8 cellular contexts compared by ENCODE assay signal in genomic region chr18:11981633-11982366, GRCh38. TPM values are rescaled to one million over a fixed set of nuclear protein-coding genes. Genes with fewer than 3 reads are reported as not detected.
DNase-seq lines count a peak whose midpoint lies in the region; ATAC-seq, FAIRE-seq and TF ChIP-seq lines count a peak whose summit lies in the region.

No MANE protein-coding gene starts in this region.

- H4K20me1 ChIP-seq in SU-DHL-6 (ENCODE audit: low read depth, low read length), result no peaks in the 10 kb centered on the region

- no peaks in the 10 kb centered on the region for H3K27me3 Mint-ChIP-seq in CD4-positive, alpha-beta T cell
- no peaks in the 10 kb centered on the region for H3K27me3 Mint-ChIP-seq in memory B cell

- CTCF ChIA-PET in CD4-positive, alpha-beta T cell (lab: Charles Lee), result interaction anchor here (0.5 to 0.6 kb wide), 2 partner anchors 13 to 111 kb away, joined by 3 read pairs; no protein-coding TSS in a partner anchor

- H3K27ac ChIP-seq in CD4-positive, alpha-beta T cell (ENCODE audit: low read depth, low read length), result no peak overlapping the region
- H3K27ac ChIP-seq in SU-DHL-6 (ENCODE audit: low read depth, low read length) (no peak overlapping the region), dorsolateral prefrontal cortex (peak overlapping the region in 39 of 59 donors; percentile 13 to 88 (median 56)), stomach smooth muscle (ENCODE audit: low read length) (peak overlapping the region; percentile 60)

- peak overlapping the region; percentile 52 for H3K4me3 ChIP-seq in SU-DHL-6 (ENCODE audit: insufficient read depth, low read length, poor library complexity, severe bottlenecking)
- peak overlapping the region; percentile 56 to 90 (median 74) for H3K4me3 ChIP-seq in dorsolateral prefrontal cortex
- H3K4me3 ChIP-seq in stomach smooth muscle (ENCODE audit: low read length in 2 of 2), result peak overlapping the region; percentile 48 to 79

- no peaks in the 10 kb centered on the region for H3K79me2 ChIP-seq in SU-DHL-6 (ENCODE audit: insufficient read depth, low read length)

- intact Hi-C loops in CD4-positive, alpha-beta T cell (cut with DNase I, micrococcal nuclease), result loop anchor here (1.0 to 5.0 kb wide), 5 partner anchors 34 to 1454 kb away; partner anchors contain the start of genes CHMP1B (in 2 of the 2), NAPG (in 2 of the 2), AFG3L2 (in 1 of the 2) and MPPE1 (in 1 of the 2)
- intact Hi-C loops in dorsolateral prefrontal cortex (cut with DNase I), result loop anchor here (5.0 kb wide), 2 partner anchors 34 to 129 kb away; partner anchors contain the start of gene CHMP1B (in 1 of the 2)

- no peak for FAIRE-seq in RCC 7860 (lab: Jason Lieb, UNC)

- peak overlapping the region; percentile 75 for H3K4me2 ChIP-seq in SU-DHL-6 (ENCODE audit: low read depth, low read length, poor library complexity, severe bottlenecking)

- no peak for TF ChIP-seq CTCF in CD4-positive, alpha-beta T cell (IDR thresholded peaks at IDR 0.05)
- TF ChIP-seq CTCF in SU-DHL-6 (IDR thresholded peaks at IDR 0.05; ENCODE audit: insufficient read depth, low read length, poor library complexity, severe bottlenecking), result no peak
- TF ChIP-seq CTCF in dorsolateral prefrontal cortex (IDR thresholded peaks at IDR 0.05 in 54 of 56, conservative IDR thresholded peaks at IDR 0.05 in 2 of 56; ENCODE audit: low read depth in 1 of 56, partially characterized antibody in 56 of 56), result peak in 2 of 56 donors; percentile 4 to 8

- peaks cover 3% of the 10 kb centered on the region for H3K36me3 Mint-ChIP-seq in CD4-positive, alpha-beta T cell (ENCODE audit: low read depth)
- H3K36me3 Mint-ChIP-seq in memory B cell, result no peaks in the 10 kb centered on the region

- POLR2A ChIA-PET in CD4-positive, alpha-beta T cell (lab: Charles Lee), result interaction anchor here (1.2 to 3.6 kb wide), 10 partner anchors 9 to 794 kb away, joined by 3 to 26 read pairs (median 6); partner anchors contain the start of genes AFG3L2, CEP76, CHMP1B and MPPE1

- peak overlapping the region; percentile 92 for H3K4me3 Mint-ChIP-seq in CD4-positive, alpha-beta T cell
- H3K4me3 Mint-ChIP-seq in memory B cell, result peak overlapping the region; percentile 95

- peak overlapping the region; percentile 59 for H3K9ac ChIP-seq in SU-DHL-6 (ENCODE audit: low read length)
- peak overlapping the region; percentile 53 to 64 for H3K9ac ChIP-seq in stomach smooth muscle (ENCODE audit: low read length in 2 of 2)

- H3K9me3 Mint-ChIP-seq in CD4-positive, alpha-beta T cell, result no peaks in the 10 kb centered on the region
- no peaks in the 10 kb centered on the region for H3K9me3 Mint-ChIP-seq in memory B cell

- H2AFZ ChIP-seq in SU-DHL-6 (ENCODE audit: low read depth, low read length, severe bottlenecking), result peak overlapping the region; percentile 68

- no peaks in the 10 kb centered on the region for H3K9me2 ChIP-seq in SU-DHL-6 (replicated peaks; ENCODE audit: insufficient read depth, low read length)

- no peaks in the 10 kb centered on the region for H3K27me3 ChIP-seq in CD4-positive, alpha-beta T cell (ENCODE audit: control insufficient read depth, insufficient read depth, low read length)
- H3K27me3 ChIP-seq in SU-DHL-6 (ENCODE audit: low read length) (no peaks in the 10 kb centered on the region), dorsolateral prefrontal cortex (peaks cover 0 to 15% (median 0%) of the 10 kb centered on the region in 45 donors), stomach smooth muscle (ENCODE audit: control insufficient read depth in 1 of 2, insufficient read depth in 2 of 2, low read length in 2 of 2) (no peaks in the 10 kb centered on the region)

- DNase-seq in CD4-positive, alpha-beta T cell, result peak in 2 of 10 experiments; percentile 6 to 36
- peak in 2 of 10 donors; percentile 34 to 47 for DNase-seq in dorsolateral prefrontal cortex
- peak; percentile 9 to 23 for DNase-seq in memory B cell (ENCODE audit: low spot score in 2 of 2)
- DNase-seq in RCC 7860 (ENCODE audit: low spot score), result no peak

- H3K36me3 ChIP-seq in SU-DHL-6 (ENCODE audit: low read length) (no peaks in the 10 kb centered on the region), stomach smooth muscle (ENCODE audit: control insufficient read depth in 2 of 2, insufficient read depth in 2 of 2, low read length in 2 of 2) (no peaks in the 10 kb centered on the region)

- H3K4me1 ChIP-seq in stomach smooth muscle (ENCODE audit: control insufficient read depth, insufficient read depth, low read length), result peaks cover 14% of the 10 kb centered on the region

- no peaks in the 10 kb centered on the region for H3F3A ChIP-seq in SU-DHL-6 (ENCODE audit: insufficient read depth)

- peak; percentile 0 for ATAC-seq in CD4-positive, alpha-beta T cell (ENCODE audit: poor library complexity)
- ATAC-seq in GM19438 (IDR thresholded peaks at IDR 0.05; ENCODE audit: low read depth, unreplicated experiment) (peak; percentile 22), HG03457 (IDR thresholded peaks at IDR 0.05; ENCODE audit: unreplicated experiment) (peak; percentile 24), memory B cell (ENCODE audit: low read depth) (peak; percentile 1)

- H3K9me3 ChIP-seq in CD4-positive, alpha-beta T cell (ENCODE audit: control insufficient read depth, low read length), result no peaks in the 10 kb centered on the region
- H3K9me3 ChIP-seq in SU-DHL-6 (ENCODE audit: insufficient read depth, low read length) (no peaks in the 10 kb centered on the region), stomach smooth muscle (ENCODE audit: control insufficient read depth in 2 of 2, low read length in 2 of 2) (no peaks in the 10 kb centered on the region)

- H3K27ac Mint-ChIP-seq in CD4-positive, alpha-beta T cell, result peak overlapping the region; percentile 49
- H3K27ac Mint-ChIP-seq in memory B cell, result no peak overlapping the region

- peaks cover 12% of the 10 kb centered on the region for H3K4me1 Mint-ChIP-seq in CD4-positive, alpha-beta T cell (ENCODE audit: low read depth)
- H3K4me1 Mint-ChIP-seq in memory B cell, result peaks cover 10% of the 10 kb centered on the region

RNA-seq across cellular contexts. Expression of gene IMPA2, which starts 0.5 kb away (rescaled TPM):
- 1 to 10 TPM; 1.7 to 2.5 TPM for total RNA-seq in CD4-positive, alpha-beta T cell
- 10 to 100 TPM in 45 of 120 experiments, 1 to 10 TPM in 75; 3.8 to 27.2 (median 9.1) TPM for total RNA-seq in dorsolateral prefrontal cortex

Comparison
In these comparisons a context has a peak if more than half of its experiments do, and no peak if none do; other contexts are left out.
1. H3K27ac ChIP-seq: peak in dorsolateral prefrontal cortex (39 of 59) and stomach smooth muscle (single experiment); none in CD4-positive, alpha-beta T cell (single experiment) and SU-DHL-6 (single experiment).
2. Peak in every context shown above with its lines, with median percentiles within 50 percentile points of each other: ATAC-seq and H3K4me3 ChIP-seq.